In genomic region chr2:160033732-160034392, GRCh38 we compare ENCODE assay signal across 16 cellular contexts. TPM values are rescaled to one million over a fixed set of nuclear protein-coding genes. Genes with fewer than 3 reads are reported as not detected.
DNase-seq lines count a peak whose midpoint lies in the region; ATAC-seq and TF ChIP-seq lines count a peak whose summit lies in the region.
"Had no signal": no experiment of that assay in that cellular context is flagged by ENCODE, and none has a peak within 500 bp of the region (broad histone marks: within the 10 kb centered on the region; RNA-seq: fewer than 3 reads in every experiment).

No MANE protein-coding gene starts in this region.

- DNase-seq in A172 (ENCODE audit: low spot score) (peak; percentile 19), HEK293T (ENCODE audit: extremely low spot score) (no peak), brain pericyte (ENCODE audit: low read depth, low spot score) (peak; percentile 67), kidney tubule cell (ENCODE audit: low spot score) (peak; percentile 53), NCI-H2196 treated with DMSO at 0.1 percent for 48 hours (lab: John Stamatoyannopoulos, UW; ENCODE audit: unreplicated experiment) (no peak), activated T-cell treated with anti-CD3 and anti-CD28 coated beads for 4 hours (no peak)
- no peak for DNase-seq in effector CD8-positive, alpha-beta T cell (lab: John Stamatoyannopoulos, UW)
- DNase-seq: 8988T; activated CD4-positive, alpha-beta T cell treated with anti-CD3 and anti-CD28 coated beads, Interleukin-2, amount 50 U/mL, for 1 hour; anterior cingulate cortex; hippocampal formation; left lung; naive thymus-derived CD8-positive, alpha-beta T cell; retina; stimulated activated naive B cell treated with anti-CD40 and anti-IgM and Interleukin-4, amounts not matched to agents 10 μg/mL and 1 μg/mL and 100 μg/mL, for 72 hours had no signal

- ATAC-seq in HG03196 (IDR thresholded peaks at IDR 0.05; ENCODE audit: unreplicated experiment), result no peak
- ATAC-seq: left lung; naive thymus-derived CD8-positive, alpha-beta T cell; stimulated activated naive B cell treated with anti-CD40 and anti-IgM and Interleukin-4, amounts not matched to agents 10 μg/mL and 1 μg/mL and 100 μg/mL, for 72 hours had no signal

- CTCF ChIA-PET in HEK293T (lab: Yijun Ruan, JAX), result no interaction called here

- POLR2A ChIA-PET in HEK293T (lab: Yijun Ruan, JAX), result no interaction called here

TF ChIP-seq in HEK293T, 16 proteins besides CTCF, POLR2A, EP300 and RAD21:
- no peak for TF ChIP-seq HDGF (IDR thresholded peaks at IDR 0.05; ENCODE audit: borderline replicate concordance)
- TF ChIP-seq BHLHE40 (IDR thresholded peaks at IDR 0.05; ENCODE audit: borderline replicate concordance), result no peak
- no peak for TF ChIP-seq NFRKB (IDR thresholded peaks at IDR 0.05)
- TF ChIP-seq L3MBTL2 (conservative IDR thresholded peaks at IDR 0.05), result no peak
- TF ChIP-seq, protein P1, sequence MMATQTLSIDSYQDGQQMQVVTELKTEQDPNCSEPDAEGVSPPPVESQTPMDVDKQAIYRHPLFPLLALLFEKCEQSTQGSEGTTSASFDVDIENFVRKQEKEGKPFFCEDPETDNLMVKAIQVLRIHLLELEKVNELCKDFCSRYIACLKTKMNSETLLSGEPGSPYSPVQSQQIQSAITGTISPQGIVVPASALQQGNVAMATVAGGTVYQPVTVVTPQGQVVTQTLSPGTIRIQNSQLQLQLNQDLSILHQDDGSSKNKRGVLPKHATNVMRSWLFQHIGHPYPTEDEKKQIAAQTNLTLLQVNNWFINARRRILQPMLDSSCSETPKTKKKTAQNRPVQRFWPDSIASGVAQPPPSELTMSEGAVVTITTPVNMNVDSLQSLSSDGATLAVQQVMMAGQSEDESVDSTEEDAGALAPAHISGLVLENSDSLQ (IDR thresholded peaks at IDR 0.05), result peak; percentile 77
- TF ChIP-seq FOXM1 (IDR thresholded peaks at IDR 0.05; ENCODE audit: borderline replicate concordance), result no peak

RNA-seq across cellular contexts. Expression of gene PLA2R1, which starts 28.6 kb away (rescaled TPM):
- total RNA-seq in A172 (2014; rRNA removed; shearing (Covaris generic)), result 1.7 and 2.5 TPM in 2 replicates
- total RNA-seq: naive thymus-derived CD8-positive, alpha-beta T cell had no signal

Comparison
In these comparisons a context has a peak if more than half of its experiments do, and no peak if none do; other contexts are left out.
1. DNase-seq: peak in A172 (single experiment), brain pericyte (single experiment) and kidney tubule cell (single experiment); none in HEK293T (single experiment), NCI-H2196 treated with DMSO at 0.1 percent for 48 hours (single experiment), activated T-cell treated with anti-CD3 and anti-CD28 coated beads for 4 hours (single experiment) and effector CD8-positive, alpha-beta T cell (single experiment).